14 cellular contexts compared by ENCODE assay signal in the genomic region with DNA sequence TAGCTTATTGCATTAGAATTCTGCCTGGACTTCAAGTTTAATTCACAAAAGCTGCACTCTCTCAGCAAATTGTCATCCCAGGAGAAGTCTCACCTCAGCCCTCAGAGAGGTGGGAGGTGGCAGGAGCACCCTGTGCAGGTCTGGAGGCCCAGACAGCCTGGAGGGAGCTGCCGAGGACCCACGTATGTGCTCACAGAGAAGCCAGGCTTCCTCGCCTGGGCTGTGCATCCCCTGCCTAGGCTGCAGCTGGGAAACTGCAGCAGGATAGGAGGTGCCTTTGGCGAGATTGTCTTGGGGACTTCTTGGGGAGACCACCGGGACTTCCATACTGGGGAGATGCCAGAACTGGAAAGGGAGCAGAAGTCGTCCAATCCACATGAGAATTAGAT. TPM values are rescaled to one million over a fixed set of nuclear protein-coding genes. Genes with fewer than 3 reads are reported as not detected.
A peak's percentile ranks its signal among the peaks of the same experiment; 100 is the strongest.
DNase-seq lines count a peak whose midpoint lies in the region; ATAC-seq and TF ChIP-seq lines count a peak whose summit lies in the region.
"Had no signal": no experiment of that assay in that cellular context is flagged by ENCODE, and none has a peak within 500 bp of the region (broad histone marks: within the 10 kb centered on the region; RNA-seq: fewer than 3 reads in every experiment).

No MANE protein-coding gene starts in this region.

- H3K4me1 ChIP-seq in H9 (ENCODE audit: insufficient read depth, low read length) = peaks cover 5% of the 10 kb centered on the region; the same call in 1 of the 2 replicates
- H3K4me1 ChIP-seq: colonic mucosa had no signal

- H2BK120ac ChIP-seq in H9 (ENCODE audit: low read depth, low read length, poor library complexity, severe bottlenecking) = no peak overlapping the region

- no peaks in the 10 kb centered on the region for H3K79me2 ChIP-seq in H9 (ENCODE audit: insufficient read depth, low read length)

- peaks cover 4% of the 10 kb centered on the region for H3K23me2 ChIP-seq in H9 (ENCODE audit: insufficient read length, low read depth, low read length, poor library complexity, severe bottlenecking)

- no peak for TF ChIP-seq POLR2A in erythroblast (IDR thresholded peaks at IDR 0.05; ENCODE audit: low read length)

- H3K9ac ChIP-seq in H9 (ENCODE audit: extremely low read depth, insufficient read length, low read length) = no peak overlapping the region

- no peaks in the 10 kb centered on the region; the same call in 1 of the 2 replicates for H3K27me3 ChIP-seq in H9 (ENCODE audit: insufficient read depth, low read length)
- H3K27me3 ChIP-seq: colonic mucosa, transverse colon had no signal

- H4K8ac ChIP-seq in H9 (replicated peaks; ENCODE audit: insufficient read length, low read depth, low read length) = no peak overlapping the region

- H3K18ac ChIP-seq in H9 (ENCODE audit: insufficient read length, low read depth, low read length) = no peak overlapping the region

- H2BK20ac ChIP-seq in H9 (ENCODE audit: low read depth, low read length, poor library complexity, severe bottlenecking) = no peak overlapping the region

- no peak overlapping the region for H2BK5ac ChIP-seq in H9 (ENCODE audit: insufficient read length, low read length)

- H3K36me3 Mint-ChIP-seq in H9 (ENCODE audit: insufficient read depth in 1 of 3, low read depth in 3 of 3) (no peaks in the 10 kb centered on the region; a peak in 1 of 7 replicates), natural killer cell (no peaks in the 10 kb centered on the region)
- H3K36me3 Mint-ChIP-seq in activated naive CD8-positive, alpha-beta T cell treated with anti-CD3 and anti-CD28 coated beads for 36 hours = no peaks in the 10 kb centered on the region

- no peak overlapping the region for H3K27ac ChIP-seq in H9 (ENCODE audit: insufficient read length, low read depth, low read length)
- H3K27ac ChIP-seq: colonic mucosa had no signal

- H4K5ac ChIP-seq in H9 (ENCODE audit: insufficient read length, low read depth, low read length) = no peak overlapping the region

- H2BK15ac ChIP-seq in H9 (ENCODE audit: low read depth, low read length) = no peak overlapping the region

- no peak for ATAC-seq in natural killer cell
- ATAC-seq in HG03175 (IDR thresholded peaks at IDR 0.05; ENCODE audit: unreplicated experiment) = no peak

- peak; percentile 47 for DNase-seq in NCI-H1694 treated with DMSO at 0.1 percent for 48 hours (lab: John Stamatoyannopoulos, UW)
- no peak for DNase-seq in NCI-H1694 (lab: John Stamatoyannopoulos, UW)
- DNase-seq in H9 = no peak
- DNase-seq in activated naive CD8-positive, alpha-beta T cell treated with anti-CD3 and anti-CD28 coated beads for 36 hours = no peak
- DNase-seq in natural killer cell = no peak
- DNase-seq in erythroblast (lab: John Stamatoyannopoulos, UW) = no peak
- DNase-seq in GM19238 (ENCODE audit: insufficient read length, low spot score) = no peak
- DNase-seq: colonic mucosa, DMS153, GOT3, transverse colon had no signal

- no peak overlapping the region for H2AFZ ChIP-seq in H9 (ENCODE audit: low read length)

- no peaks in the 10 kb centered on the region for H4K20me1 ChIP-seq in H9 (ENCODE audit: control insufficient read depth, insufficient read depth, insufficient read length)

- H2AK5ac ChIP-seq in H9 (ENCODE audit: insufficient read length, low read length) = no peak overlapping the region

- no peaks in the 10 kb centered on the region for H3K9me3 Mint-ChIP-seq in H9
- H3K9me3 Mint-ChIP-seq in activated naive CD8-positive, alpha-beta T cell treated with anti-CD3 and anti-CD28 coated beads for 36 hours = no peaks in the 10 kb centered on the region
- H3K9me3 Mint-ChIP-seq in natural killer cell = no peaks in the 10 kb centered on the region

- no peak overlapping the region for H3K4me2 ChIP-seq in H9 (ENCODE audit: insufficient read depth, insufficient read length, low read length)

- H3K4me1 Mint-ChIP-seq in H9 = peaks cover 37 to 47% of the 10 kb centered on the region in 2 experiments
- H3K4me1 Mint-ChIP-seq in activated naive CD8-positive, alpha-beta T cell treated with anti-CD3 and anti-CD28 coated beads for 36 hours = peaks cover 19% of the 10 kb centered on the region
- H3K4me1 Mint-ChIP-seq in natural killer cell = peaks cover 14 to 20% of the 10 kb centered on the region in 2 donors

- no peak overlapping the region for H2BK12ac ChIP-seq in H9 (ENCODE audit: insufficient read length, low read depth, low read length)

- H3K14ac ChIP-seq in H9 (ENCODE audit: insufficient read depth, low read length) = no peak overlapping the region

- H4K91ac ChIP-seq in H9 (ENCODE audit: insufficient read length, low read depth, low read length) = no peak overlapping the region

- no peak for TF ChIP-seq CTCF in H9 (conservative IDR thresholded peaks at IDR 0.05)
- no peak for TF ChIP-seq CTCF in natural killer cell (IDR thresholded peaks at IDR 0.05)

- no peaks in the 10 kb centered on the region for H3K9me3 ChIP-seq in H9 (ENCODE audit: control insufficient read depth, low read depth, low read length)
- H3K9me3 ChIP-seq: colonic mucosa, transverse colon had no signal

- H3K27ac Mint-ChIP-seq in H9 = no peak overlapping the region; a peak in 1 of 7 replicates
- H3K27ac Mint-ChIP-seq in activated naive CD8-positive, alpha-beta T cell treated with anti-CD3 and anti-CD28 coated beads for 36 hours = no peak overlapping the region
- H3K27ac Mint-ChIP-seq in natural killer cell = no peak overlapping the region

- peaks cover 32% of the 10 kb centered on the region for H3K27me3 Mint-ChIP-seq in H9 (ENCODE audit: low read depth)
- no peaks in the 10 kb centered on the region for H3K27me3 Mint-ChIP-seq in activated naive CD8-positive, alpha-beta T cell treated with anti-CD3 and anti-CD28 coated beads for 36 hours
- no peaks in the 10 kb centered on the region for H3K27me3 Mint-ChIP-seq in natural killer cell (ENCODE audit: low read depth in 2 of 2)

- H3K4me3 Mint-ChIP-seq in H9 (peak overlapping the region; percentile 69 to 81), natural killer cell (peak overlapping the region; percentile 31)
- peak overlapping the region; percentile 74 for H3K4me3 Mint-ChIP-seq in activated naive CD8-positive, alpha-beta T cell treated with anti-CD3 and anti-CD28 coated beads for 36 hours

- intact Hi-C loops in natural killer cell (cut with micrococcal nuclease) = no loop called here

- no peak overlapping the region for H3K23ac ChIP-seq in H9 (ENCODE audit: insufficient read length, low read depth, low read length)

- no peak overlapping the region for H3T11ph ChIP-seq in H9 (ENCODE audit: low read length)

- no CpG with 5 or more reads among the region's 6 CpGs for WGBS in H9 (ENCODE audit: extremely low coverage, insufficient read length, low lambda C conversion rate)

- no peak overlapping the region for H3K56ac ChIP-seq in H9 (ENCODE audit: insufficient read length, low read depth, low read length)

- H3K4ac ChIP-seq in H9 (ENCODE audit: low read depth, low read length) = no peak overlapping the region

- no peaks in the 10 kb centered on the region for H3K79me1 ChIP-seq in H9 (ENCODE audit: insufficient read depth, low read depth, low read length, poor library complexity, severe bottlenecking)

RNA-seq across cellular contexts. Expression of gene CPNE6, which starts 8.8 kb away (rescaled TPM):
- total RNA-seq in H9 (2021) = not detected in 2 replicates
- total RNA-seq in activated naive CD8-positive, alpha-beta T cell treated with anti-CD3 and anti-CD28 coated beads for 36 hours = not detected
- not detected for total RNA-seq in natural killer cell
- total RNA-seq: A172, skeletal muscle tissue had no signal

RNA-seq across cellular contexts. Expression of gene PCK2, which starts 14.0 kb away (rescaled TPM):
- total RNA-seq in H9 (2021) (48.9 and 50.2 TPM in 2 replicates), natural killer cell (10 to 100 TPM in 2 of 3 donors, 1 to 10 TPM in 1; 9.8 to 13.8 (median 12.3) TPM)
- 100 to 1,000 TPM; 110 TPM for total RNA-seq in activated naive CD8-positive, alpha-beta T cell treated with anti-CD3 and anti-CD28 coated beads for 36 hours

RNA-seq across cellular contexts. Expression of gene CARMIL3, which starts 28.3 kb away (rescaled TPM):
- total RNA-seq in H9 (2021) (4.7 and 5.8 TPM in 2 replicates), natural killer cell (10 to 100 TPM; 17.8 to 28.6 (median 18.6) TPM)
- total RNA-seq in activated naive CD8-positive, alpha-beta T cell treated with anti-CD3 and anti-CD28 coated beads for 36 hours = under 1 TPM; 0.43 to 0.56 TPM

RNA-seq across cellular contexts. Expression of gene DCAF11, which starts 34.4 kb away (rescaled TPM):
- 73.4 and 74.3 TPM in 2 replicates for total RNA-seq in H9 (2021)
- total RNA-seq in activated naive CD8-positive, alpha-beta T cell treated with anti-CD3 and anti-CD28 coated beads for 36 hours = 10 to 100 TPM; 56.0 to 56.7 TPM
- total RNA-seq in natural killer cell = 10 to 100 TPM; 77.5 to 99.3 (median 96.3) TPM

RNA-seq across cellular contexts. Expression of gene NRL, which starts 34.6 kb away (rescaled TPM):
- total RNA-seq in H9 (2021) = 2.2 and 2.5 TPM in 2 replicates
- 1 to 10 TPM; 1.8 to 2.6 TPM for total RNA-seq in activated naive CD8-positive, alpha-beta T cell treated with anti-CD3 and anti-CD28 coated beads for 36 hours
- total RNA-seq in natural killer cell = 1 to 10 TPM in 2 of 3 donors, under 1 TPM in 1; 0.78 to 3.3 (median 2.8) TPM
- total RNA-seq: A172 had no signal
